ENCODE assay signal across 1 cellular context in the genomic region with DNA sequence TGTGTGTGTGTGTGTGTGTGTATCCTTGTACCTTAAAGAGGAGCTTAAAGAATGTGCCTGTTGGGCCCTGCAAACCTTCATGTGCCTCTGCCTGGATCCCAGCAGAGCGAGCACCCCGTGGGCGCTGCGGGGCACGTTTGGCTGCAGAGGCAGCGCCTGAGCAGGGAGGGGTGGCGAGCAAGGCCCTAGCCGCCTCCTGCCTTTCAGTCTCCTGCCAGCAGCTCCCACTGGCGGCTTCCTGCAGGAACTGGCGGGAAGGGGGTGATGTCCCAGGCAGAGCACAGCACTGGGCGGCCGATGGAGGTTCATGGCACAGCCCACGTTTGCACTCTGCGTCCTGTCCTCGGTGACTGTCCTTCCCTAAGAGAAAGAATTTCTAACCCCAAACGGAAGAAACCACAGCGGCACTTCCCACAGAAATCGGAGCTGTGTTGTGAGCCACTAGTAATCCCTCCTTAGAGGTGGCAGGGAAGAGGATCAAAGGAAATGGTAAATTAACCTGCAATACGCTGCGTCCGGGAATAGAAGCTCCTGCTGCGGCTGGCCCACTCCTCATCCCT.
A peak's percentile ranks its signal among the peaks of the same experiment; 100 is the strongest.
TF ChIP-seq lines count a peak whose summit lies in the region.

No MANE protein-coding gene starts in this region.

TF ChIP-seq in HepG2, 621 proteins besides CTCF, POLR2A, EP300 and RAD21 (continued from another document and continues in another):
- TF ChIP-seq IRF9 (CRISPR knock-in tag; IDR thresholded peaks at IDR 0.05; ENCODE audit: borderline replicate concordance): peak; percentile 66
- TF ChIP-seq U2AF2 (IDR thresholded peaks at IDR 0.05; ENCODE audit: low read depth, low read length): no peak
- TF ChIP-seq HOXA5 (CRISPR knock-in tag; IDR thresholded peaks at IDR 0.05): no peak
- no peak for TF ChIP-seq ZNF841 (CRISPR knock-in tag; IDR thresholded peaks at IDR 0.05; ENCODE audit: borderline replicate concordance)
- no peak for TF ChIP-seq SRSF9 (IDR thresholded peaks at IDR 0.05; ENCODE audit: borderline replicate concordance, insufficient read depth, low read depth, low read length, poor library complexity, severe bottlenecking)
- no peak for TF ChIP-seq MNT (IDR thresholded peaks at IDR 0.05)
- no peak for TF ChIP-seq FOXO4 (CRISPR knock-in tag; conservative IDR thresholded peaks at IDR 0.05)
- TF ChIP-seq ZBTB42 (CRISPR knock-in tag; IDR thresholded peaks at IDR 0.05): no peak
- no peak for TF ChIP-seq ARNTL (CRISPR knock-in tag; IDR thresholded peaks at IDR 0.05)
- TF ChIP-seq HNRNPUL1 (IDR thresholded peaks at IDR 0.05; ENCODE audit: low read depth, low read length): no peak
- TF ChIP-seq HCFC1 (IDR thresholded peaks at IDR 0.05; ENCODE audit: low read depth, low read length): no peak
- no peak; the same call in 1 of the 2 replicates for TF ChIP-seq AKAP8 (CRISPR knock-in tag; IDR thresholded peaks at IDR 0.05)
- TF ChIP-seq GLMP (CRISPR knock-in tag; IDR thresholded peaks at IDR 0.05; ENCODE audit: borderline replicate concordance): no peak
- no peak for TF ChIP-seq ZBTB8A (CRISPR knock-in tag; IDR thresholded peaks at IDR 0.05; ENCODE audit: borderline replicate concordance, low read depth)
- TF ChIP-seq, protein P1, sequence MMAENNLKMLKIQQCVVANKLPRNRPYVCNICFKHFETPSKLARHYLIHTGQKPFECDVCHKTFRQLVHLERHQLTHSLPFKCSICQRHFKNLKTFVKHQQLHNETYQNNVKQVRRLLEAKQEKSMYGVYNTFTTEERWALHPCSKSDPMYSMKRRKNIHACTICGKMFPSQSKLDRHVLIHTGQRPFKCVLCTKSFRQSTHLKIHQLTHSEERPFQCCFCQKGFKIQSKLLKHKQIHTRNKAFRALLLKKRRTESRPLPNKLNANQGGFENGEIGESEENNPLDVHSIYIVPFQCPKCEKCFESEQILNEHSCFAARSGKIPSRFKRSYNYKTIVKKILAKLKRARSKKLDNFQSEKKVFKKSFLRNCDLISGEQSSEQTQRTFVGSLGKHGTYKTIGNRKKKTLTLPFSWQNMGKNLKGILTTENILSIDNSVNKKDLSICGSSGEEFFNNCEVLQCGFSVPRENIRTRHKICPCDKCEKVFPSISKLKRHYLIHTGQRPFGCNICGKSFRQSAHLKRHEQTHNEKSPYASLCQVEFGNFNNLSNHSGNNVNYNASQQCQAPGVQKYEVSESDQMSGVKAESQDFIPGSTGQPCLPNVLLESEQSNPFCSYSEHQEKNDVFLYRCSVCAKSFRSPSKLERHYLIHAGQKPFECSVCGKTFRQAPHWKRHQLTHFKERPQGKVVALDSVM (CRISPR knock-in tag; IDR thresholded peaks at IDR 0.05): no peak
- TF ChIP-seq, protein P2, sequence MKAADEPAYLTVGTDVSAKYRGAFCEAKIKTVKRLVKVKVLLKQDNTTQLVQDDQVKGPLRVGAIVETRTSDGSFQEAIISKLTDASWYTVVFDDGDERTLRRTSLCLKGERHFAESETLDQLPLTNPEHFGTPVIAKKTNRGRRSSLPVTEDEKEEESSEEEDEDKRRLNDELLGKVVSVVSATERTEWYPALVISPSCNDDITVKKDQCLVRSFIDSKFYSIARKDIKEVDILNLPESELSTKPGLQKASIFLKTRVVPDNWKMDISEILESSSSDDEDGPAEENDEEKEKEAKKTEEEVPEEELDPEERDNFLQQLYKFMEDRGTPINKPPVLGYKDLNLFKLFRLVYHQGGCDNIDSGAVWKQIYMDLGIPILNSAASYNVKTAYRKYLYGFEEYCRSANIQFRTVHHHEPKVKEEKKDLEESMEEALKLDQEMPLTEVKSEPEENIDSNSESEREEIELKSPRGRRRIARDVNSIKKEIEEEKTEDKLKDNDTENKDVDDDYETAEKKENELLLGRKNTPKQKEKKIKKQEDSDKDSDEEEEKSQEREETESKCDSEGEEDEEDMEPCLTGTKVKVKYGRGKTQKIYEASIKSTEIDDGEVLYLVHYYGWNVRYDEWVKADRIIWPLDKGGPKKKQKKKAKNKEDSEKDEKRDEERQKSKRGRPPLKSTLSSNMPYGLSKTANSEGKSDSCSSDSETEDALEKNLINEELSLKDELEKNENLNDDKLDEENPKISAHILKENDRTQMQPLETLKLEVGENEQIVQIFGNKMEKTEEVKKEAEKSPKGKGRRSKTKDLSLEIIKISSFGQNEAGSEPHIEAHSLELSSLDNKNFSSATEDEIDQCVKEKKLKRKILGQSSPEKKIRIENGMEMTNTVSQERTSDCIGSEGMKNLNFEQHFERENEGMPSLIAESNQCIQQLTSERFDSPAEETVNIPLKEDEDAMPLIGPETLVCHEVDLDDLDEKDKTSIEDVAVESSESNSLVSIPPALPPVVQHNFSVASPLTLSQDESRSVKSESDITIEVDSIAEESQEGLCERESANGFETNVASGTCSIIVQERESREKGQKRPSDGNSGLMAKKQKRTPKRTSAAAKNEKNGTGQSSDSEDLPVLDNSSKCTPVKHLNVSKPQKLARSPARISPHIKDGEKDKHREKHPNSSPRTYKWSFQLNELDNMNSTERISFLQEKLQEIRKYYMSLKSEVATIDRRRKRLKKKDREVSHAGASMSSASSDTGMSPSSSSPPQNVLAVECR (CRISPR knock-in tag; IDR thresholded peaks at IDR 0.05; ENCODE audit: borderline replicate concordance): peak; percentile 51; the same call in 1 of the 2 replicates
- TF ChIP-seq CREM (IDR thresholded peaks at IDR 0.05): no peak; the same call in 1 of the 2 replicates
- no peak for TF ChIP-seq CREM (CRISPR knock-in tag; IDR thresholded peaks at IDR 0.05)
- no peak for TF ChIP-seq NR2F1 (CRISPR knock-in tag; IDR thresholded peaks at IDR 0.05)
- TF ChIP-seq ZNF432 (CRISPR knock-in tag; IDR thresholded peaks at IDR 0.05; ENCODE audit: borderline replicate concordance): no peak
- TF ChIP-seq ZSCAN29 (CRISPR knock-in tag; conservative IDR thresholded peaks at IDR 0.05): no peak
- no peak for TF ChIP-seq ZNF878 (CRISPR knock-in tag; IDR thresholded peaks at IDR 0.05)
- no peak for TF ChIP-seq NCOR1 (IDR thresholded peaks at IDR 0.05; ENCODE audit: borderline replicate concordance, low read length)
- TF ChIP-seq, protein P3, sequence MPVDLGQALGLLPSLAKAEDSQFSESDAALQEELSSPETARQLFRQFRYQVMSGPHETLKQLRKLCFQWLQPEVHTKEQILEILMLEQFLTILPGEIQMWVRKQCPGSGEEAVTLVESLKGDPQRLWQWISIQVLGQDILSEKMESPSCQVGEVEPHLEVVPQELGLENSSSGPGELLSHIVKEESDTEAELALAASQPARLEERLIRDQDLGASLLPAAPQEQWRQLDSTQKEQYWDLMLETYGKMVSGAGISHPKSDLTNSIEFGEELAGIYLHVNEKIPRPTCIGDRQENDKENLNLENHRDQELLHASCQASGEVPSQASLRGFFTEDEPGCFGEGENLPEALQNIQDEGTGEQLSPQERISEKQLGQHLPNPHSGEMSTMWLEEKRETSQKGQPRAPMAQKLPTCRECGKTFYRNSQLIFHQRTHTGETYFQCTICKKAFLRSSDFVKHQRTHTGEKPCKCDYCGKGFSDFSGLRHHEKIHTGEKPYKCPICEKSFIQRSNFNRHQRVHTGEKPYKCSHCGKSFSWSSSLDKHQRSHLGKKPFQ (CRISPR knock-in tag; IDR thresholded peaks at IDR 0.05; ENCODE audit: insufficient replicate concordance): no peak
- no peak for TF ChIP-seq ZNF367 (CRISPR knock-in tag; IDR thresholded peaks at IDR 0.05; ENCODE audit: borderline replicate concordance)
- TF ChIP-seq PATZ1 (CRISPR knock-in tag; IDR thresholded peaks at IDR 0.05): peak; percentile 84
- no peak for TF ChIP-seq MIER3 (CRISPR knock-in tag; IDR thresholded peaks at IDR 0.05; ENCODE audit: borderline replicate concordance)
- TF ChIP-seq, protein P4, sequence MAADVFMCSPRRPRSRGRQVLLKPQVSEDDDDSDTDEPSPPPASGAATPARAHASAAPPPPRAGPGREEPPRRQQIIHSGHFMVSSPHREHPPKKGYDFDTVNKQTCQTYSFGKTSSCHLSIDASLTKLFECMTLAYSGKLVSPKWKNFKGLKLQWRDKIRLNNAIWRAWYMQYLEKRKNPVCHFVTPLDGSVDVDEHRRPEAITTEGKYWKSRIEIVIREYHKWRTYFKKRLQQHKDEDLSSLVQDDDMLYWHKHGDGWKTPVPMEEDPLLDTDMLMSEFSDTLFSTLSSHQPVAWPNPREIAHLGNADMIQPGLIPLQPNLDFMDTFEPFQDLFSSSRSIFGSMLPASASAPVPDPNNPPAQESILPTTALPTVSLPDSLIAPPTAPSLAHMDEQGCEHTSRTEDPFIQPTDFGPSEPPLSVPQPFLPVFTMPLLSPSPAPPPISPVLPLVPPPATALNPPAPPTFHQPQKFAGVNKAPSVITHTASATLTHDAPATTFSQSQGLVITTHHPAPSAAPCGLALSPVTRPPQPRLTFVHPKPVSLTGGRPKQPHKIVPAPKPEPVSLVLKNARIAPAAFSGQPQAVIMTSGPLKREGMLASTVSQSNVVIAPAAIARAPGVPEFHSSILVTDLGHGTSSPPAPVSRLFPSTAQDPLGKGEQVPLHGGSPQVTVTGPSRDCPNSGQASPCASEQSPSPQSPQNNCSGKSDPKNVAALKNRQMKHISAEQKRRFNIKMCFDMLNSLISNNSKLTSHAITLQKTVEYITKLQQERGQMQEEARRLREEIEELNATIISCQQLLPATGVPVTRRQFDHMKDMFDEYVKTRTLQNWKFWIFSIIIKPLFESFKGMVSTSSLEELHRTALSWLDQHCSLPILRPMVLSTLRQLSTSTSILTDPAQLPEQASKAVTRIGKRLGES (CRISPR knock-in tag; IDR thresholded peaks at IDR 0.05; ENCODE audit: borderline replicate concordance): no peak
